In the genomic region with DNA sequence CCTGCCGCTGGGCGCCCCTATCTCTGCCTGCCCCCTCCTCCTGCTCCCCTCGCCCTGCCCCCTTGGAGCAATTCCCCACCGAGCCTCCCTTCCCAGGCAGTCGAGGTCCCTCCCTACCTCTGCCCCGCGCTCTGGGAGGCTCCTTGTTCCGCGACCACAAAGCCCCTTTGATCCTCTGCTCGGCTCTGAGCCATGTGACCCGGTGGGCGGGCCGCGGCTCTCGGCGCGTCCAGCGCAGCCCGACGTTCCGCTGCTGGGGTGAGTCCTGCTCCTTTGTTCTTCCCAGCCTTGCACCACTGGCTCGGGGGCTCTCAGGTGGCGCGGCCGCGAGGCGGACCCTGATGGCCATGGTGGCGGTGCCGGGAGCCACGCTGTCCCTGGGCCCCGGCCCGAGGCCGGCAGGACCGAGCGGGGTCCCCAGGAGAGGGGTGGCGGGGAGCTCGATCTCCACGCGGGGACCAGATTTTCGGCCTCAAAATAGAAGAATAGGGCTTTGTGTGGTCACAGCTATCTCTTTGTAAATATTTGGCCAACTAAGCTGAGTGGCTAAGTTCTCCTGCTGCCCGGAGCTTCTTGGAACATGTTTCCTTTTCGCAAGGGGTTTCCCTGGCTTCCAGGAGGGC, we compare ENCODE assay signal across 8 cellular contexts.
DNase-seq lines count a peak whose midpoint lies in the region; TF ChIP-seq lines count a peak whose summit lies in the region.

No MANE protein-coding gene starts in this region.

- H3K27me3 ChIP-seq in breast epithelium = no peaks in the 10 kb centered on the region
- H3K27me3 ChIP-seq in skeletal muscle tissue (ENCODE audit: control insufficient read depth in 3 of 3, insufficient read depth in 3 of 3, low read length in 3 of 3) = no peaks in the 10 kb centered on the region

- DNase-seq in GM03348 (ENCODE audit: low spot score) (peak; percentile 70), breast epithelium (ENCODE audit: low spot score in 2 of 2) (peak; percentile 68 to 75), inferior parietal cortex (ENCODE audit: extremely low spot score) (peak; percentile 83), NCI-H2029 (lab: John Stamatoyannopoulos, UW) (no peak), NCI-H187 (lab: John Stamatoyannopoulos, UW) (no peak)
- DNase-seq in Jurkat, Clone E6-1 (ENCODE audit: low read depth, low spot score) = peak; percentile 84
- peak; percentile 73 for DNase-seq in T-helper 2 cell treated with Interferon-gamma antibody and Interleukin-4, amounts not matched to agents 5 μg/mL and 100 μg/mL, for 36 hours (ENCODE audit: low spot score)

- no peak for TF ChIP-seq POLR2A in breast epithelium (IDR thresholded peaks at IDR 0.05)

- H3K9me3 Mint-ChIP-seq in T-helper 2 cell treated with Interferon-gamma antibody and Interleukin-4, amounts not matched to agents 5 μg/mL and 100 μg/mL, for 36 hours = no peaks in the 10 kb centered on the region

- TF ChIP-seq CTCF in breast epithelium (IDR thresholded peaks at IDR 0.05) = no peak

- H3K4me1 ChIP-seq in breast epithelium (peaks cover 46 to 63% of the 10 kb centered on the region in 2 donors), skeletal muscle tissue (ENCODE audit: control insufficient read depth in 3 of 3, insufficient read depth in 3 of 3, low read length in 3 of 3) (peaks cover 43 to 63% (median 55%) of the 10 kb centered on the region in 3 donors)

- intact Hi-C loops in breast epithelium (cut with DNase I; ENCODE audit: low total_unique reads) = no loop called here

- peak overlapping the region; percentile 96 for H3K4me3 Mint-ChIP-seq in T-helper 2 cell treated with Interferon-gamma antibody and Interleukin-4, amounts not matched to agents 5 μg/mL and 100 μg/mL, for 36 hours

- H3K27me3 Mint-ChIP-seq in T-helper 2 cell treated with Interferon-gamma antibody and Interleukin-4, amounts not matched to agents 5 μg/mL and 100 μg/mL, for 36 hours (ENCODE audit: low read depth) = no peaks in the 10 kb centered on the region

- H3K27ac ChIP-seq in breast epithelium = peak overlapping the region; percentile 92 to 95
- peak overlapping the region; percentile 74 for H3K27ac ChIP-seq in skeletal muscle tissue (ENCODE audit: low read depth, low read length)

- H3K9ac ChIP-seq in skeletal muscle tissue (ENCODE audit: low read depth in 1 of 3, low read length in 3 of 3) = peak overlapping the region; percentile 65 to 83 (median 65)

- no peaks in the 10 kb centered on the region for H3K36me3 ChIP-seq in breast epithelium
- H3K36me3 ChIP-seq in skeletal muscle tissue (ENCODE audit: control insufficient read depth in 3 of 3, insufficient read depth in 3 of 3, low read length in 3 of 3) = peaks cover 0 to 3% (median 0%) of the 10 kb centered on the region in 3 donors

- H3K4me3 ChIP-seq in Jurkat, Clone E6-1 (ENCODE audit: low read length) = peak overlapping the region; percentile 91
- H3K4me3 ChIP-seq in breast epithelium (peak overlapping the region; percentile 50 to 72 (median 55)), skeletal muscle tissue (ENCODE audit: low read length in 3 of 3) (peak overlapping the region; percentile 60 to 74 (median 69))

- H3K9me3 ChIP-seq in breast epithelium = no peaks in the 10 kb centered on the region
- no peaks in the 10 kb centered on the region for H3K9me3 ChIP-seq in skeletal muscle tissue (ENCODE audit: control insufficient read depth in 3 of 3, low read length in 3 of 3)

- peak overlapping the region; percentile 91 for H3K27ac Mint-ChIP-seq in T-helper 2 cell treated with Interferon-gamma antibody and Interleukin-4, amounts not matched to agents 5 μg/mL and 100 μg/mL, for 36 hours

- H3K4me1 Mint-ChIP-seq in T-helper 2 cell treated with Interferon-gamma antibody and Interleukin-4, amounts not matched to agents 5 μg/mL and 100 μg/mL, for 36 hours (ENCODE audit: low read depth) = peaks cover 55% of the 10 kb centered on the region

- peaks cover 66% of the 10 kb centered on the region for H3K36me3 Mint-ChIP-seq in T-helper 2 cell treated with Interferon-gamma antibody and Interleukin-4, amounts not matched to agents 5 μg/mL and 100 μg/mL, for 36 hours (ENCODE audit: low read depth)

Comparison
In these comparisons a context has a peak if more than half of its experiments do, and no peak if none do; other contexts are left out.
1. DNase-seq: peak in GM03348 (single experiment), Jurkat, Clone E6-1 (single experiment), T-helper 2 cell treated with Interferon-gamma antibody and Interleukin-4, amounts not matched to agents 5 μg/mL and 100 μg/mL, for 36 hours (single experiment), breast epithelium (2 of 2) and inferior parietal cortex (single experiment); none in NCI-H2029 (single experiment) and NCI-H187 (0 of 2).
2. Peak in every context shown above with its lines, with median percentiles within 50 percentile points of each other: H3K4me3 ChIP-seq.